In genomic region chr11:89508544-89508943, GRCh38 we compare ENCODE assay signal across 23 cellular contexts. TPM values are rescaled to one million over a fixed set of nuclear protein-coding genes. Genes with fewer than 3 reads are reported as not detected.
"Had no signal": no experiment of that assay in that cellular context is flagged by ENCODE, and none has a peak within 500 bp of the region (broad histone marks: within the 10 kb centered on the region; RNA-seq: fewer than 3 reads in every experiment).

No MANE protein-coding gene starts in this region.

- DNase-seq: cortex of kidney; effector CD8-positive, alpha-beta T cell; effector memory CD8-positive, alpha-beta T cell; endodermal cell; erythroblast; esophagus squamous epithelium; foreskin fibroblast; foreskin melanocyte; gastrocnemius medialis; glutamatergic neuron; head of caudate nucleus; heart right ventricle; hippocampal formation; left cardiac atrium; left lung; left ventricle myocardium superior; lower lobe of right lung; mesenchymal stem cell; mucosa of descending colon had no signal

- H3K27ac ChIP-seq: epithelial cell of prostate, esophagus squamous epithelium, gastrocnemius medialis, heart right ventricle, left lung, lower lobe of right lung had no signal

- H3K27me3 ChIP-seq: esophagus squamous epithelium, gastrocnemius medialis, heart right ventricle, left lung had no signal

- H3K4me3 ChIP-seq: esophagus squamous epithelium, gastrocnemius medialis, heart right ventricle, left lung, lower lobe of right lung, mucosa of descending colon had no signal

- H3K36me3 ChIP-seq: esophagus squamous epithelium, gastrocnemius medialis, heart right ventricle, left lung, lower lobe of right lung had no signal

- H3K9me3 ChIP-seq: esophagus squamous epithelium, gastrocnemius medialis, left lung, lower lobe of right lung, mucosa of descending colon had no signal

- H3K4me1 ChIP-seq: esophagus squamous epithelium, gastrocnemius medialis, heart right ventricle, left lung, lower lobe of right lung had no signal

- ATAC-seq: effector memory CD8-positive, alpha-beta T cell; esophagus mucosa; gastrocnemius medialis; heart right ventricle; left cardiac atrium; left lung; left ventricle myocardium superior; lower lobe of right lung; mucosa of descending colon had no signal

RNA-seq across cellular contexts. Expression of gene NOX4, which starts 17.4 kb away (rescaled TPM):
- total RNA-seq: myocyte had no signal
- polyA plus RNA-seq: keratinocyte had no signal
